In genomic region chr14:102594514-102595175, GRCh38 we compare ENCODE assay signal across 7 cellular contexts. TPM values are rescaled to one million over a fixed set of nuclear protein-coding genes. Genes with fewer than 3 reads are reported as not detected.
DNase-seq lines count a peak whose midpoint lies in the region; ATAC-seq and TF ChIP-seq lines count a peak whose summit lies in the region.

No MANE protein-coding gene starts in this region.

- H3K4me3 ChIP-seq in Karpas-422 (ENCODE audit: low read length) (peak overlapping the region; percentile 82), Panc1 (ENCODE audit: low read depth in 2 of 2, low read length in 2 of 2) (peak overlapping the region; percentile 70 to 76; a peak in 3 of 4 replicates), fibroblast of the aortic adventitia (ENCODE audit: low read depth, low read length) (peak overlapping the region; percentile 88), tibial artery (peak overlapping the region in 1 of 2 donors; percentile 88)

- H3K9me3 ChIP-seq in Karpas-422 (ENCODE audit: low read length) (no peaks in the 10 kb centered on the region), Panc1 (ENCODE audit: control insufficient read depth, insufficient read depth, low read depth, low read length) (no peaks in the 10 kb centered on the region), tibial artery (no peaks in the 10 kb centered on the region)

- no peak overlapping the region for H2AFZ ChIP-seq in Karpas-422 (ENCODE audit: low read length)

- H3K4me2 ChIP-seq in Karpas-422 (ENCODE audit: low read depth, low read length, poor library complexity, severe bottlenecking), result peak overlapping the region; percentile 71

- peak overlapping the region; percentile 94 for H3K4me3 Mint-ChIP-seq in nephron progenitor cell

- H3K4me1 ChIP-seq in Karpas-422 (ENCODE audit: low read length) (peaks cover 26% of the 10 kb centered on the region), Panc1 (ENCODE audit: control insufficient read depth, insufficient read depth, low read length) (peaks cover 12% of the 10 kb centered on the region), tibial artery (peaks cover 0 to 35% (median 21%) of the 10 kb centered on the region in 4 donors)

- H3K27me3 ChIP-seq in Karpas-422 (ENCODE audit: low read length) (no peaks in the 10 kb centered on the region), Panc1 (ENCODE audit: control insufficient read depth, insufficient read depth, low read length) (no peaks in the 10 kb centered on the region), tibial artery (no peaks in the 10 kb centered on the region)

- POLR2A ChIA-PET in Panc1 (lab: Charles Lee), result interaction anchor here (0.6 to 0.7 kb wide), 2 partner anchors 79 to 148 kb away, joined by 5 to 18 read pairs; no protein-coding TSS in a partner anchor

- peak; percentile 71 for TF ChIP-seq CTCF in GM13976 (IDR thresholded peaks at IDR 0.05; ENCODE audit: borderline replicate concordance, control extremely low read depth, extremely low read depth, insufficient read depth, missing control alignments)
- peak; percentile 76; the same call in 1 of the 2 replicates for TF ChIP-seq CTCF in Panc1 (IDR thresholded peaks at IDR 0.05)
- peak; percentile 96 for TF ChIP-seq CTCF in fibroblast of the aortic adventitia (IDR thresholded peaks at IDR 0.05; ENCODE audit: insufficient read depth, low read length)
- peak; percentile 88 for TF ChIP-seq CTCF in nephron progenitor cell (IDR thresholded peaks at IDR 0.05)
- TF ChIP-seq CTCF in tibial artery (IDR thresholded peaks at IDR 0.05), result peak; percentile 67 to 83

- peak; percentile 47; the same call in 1 of the 2 replicates for ATAC-seq in Panc1

- DNase-seq in GM13976 (ENCODE audit: low spot score) (peak; percentile 86), Karpas-422 (peak; percentile 96), Panc1 (ENCODE audit: low read depth, low spot score) (peak; percentile 54), activated T-helper 1 cell treated with Interleukin-2 at 50 U/mL for 16 hours (ENCODE audit: low read depth) (peak; percentile 20), fibroblast of the aortic adventitia (ENCODE audit: low read depth) (peak; percentile 70), nephron progenitor cell (peak; percentile 68), tibial artery (peak in 1 of 2 donors; percentile 74)

- peak overlapping the region; percentile 12 for H3K27ac Mint-ChIP-seq in nephron progenitor cell

- H3K9ac ChIP-seq in Karpas-422 (ENCODE audit: low read length), result peak overlapping the region; percentile 82

- in situ Hi-C loops in GM13976 (cut with MboI; ENCODE audit: low sequenced_read_pairs, unreplicated experiment), result no loop called here
- in situ Hi-C loops in Panc1 (cut with HindIII; ENCODE audit: low pct_unique_long_range_greater_than_20kb, low sequenced_read_pairs), result no loop called here

- H3K36me3 Mint-ChIP-seq in nephron progenitor cell (ENCODE audit: low read depth), result peaks cover 25% of the 10 kb centered on the region

- intact Hi-C loops in Panc1 (cut with micrococcal nuclease; ENCODE audit: unreplicated experiment), result loop anchor here (10.0 kb wide), 1 partner anchor 70 kb away; no protein-coding TSS in a partner anchor
- intact Hi-C loops in tibial artery (cut with DNase I; ENCODE audit: low total_unique reads), result loop anchor here (5.0 to 10.0 kb wide), 2 partner anchors 72 to 740 kb away; partner anchors contain the start of gene EIF5

- H4K20me1 ChIP-seq in Karpas-422 (ENCODE audit: insufficient read depth, low read depth, low read length), result peaks cover 17% of the 10 kb centered on the region; the same call in 1 of the 2 replicates

- H3K36me3 ChIP-seq in Karpas-422 (ENCODE audit: insufficient read depth, low read length), result peaks cover 14% of the 10 kb centered on the region
- peaks cover 3% of the 10 kb centered on the region; the same call in 1 of the 2 replicates for H3K36me3 ChIP-seq in Panc1 (ENCODE audit: control insufficient read depth, insufficient read depth, low read length)
- no peaks in the 10 kb centered on the region for H3K36me3 ChIP-seq in tibial artery

- no TSS peak for BruUV-seq in Panc1 (replicated peaks; lab: Mats Ljungman, UMichigan)

- H3K79me2 ChIP-seq in Karpas-422 (ENCODE audit: low read length), result peaks cover 68% of the 10 kb centered on the region

- H3K4me1 Mint-ChIP-seq in nephron progenitor cell, result peaks cover 41% of the 10 kb centered on the region

- H3K27ac ChIP-seq in Karpas-422 (ENCODE audit: low read length) (peak overlapping the region; percentile 65), Panc1 (ENCODE audit: low read length) (peak overlapping the region; percentile 32), tibial artery (peak overlapping the region in 1 of 2 donors; percentile 93)

- H3K9me2 ChIP-seq in Karpas-422 (replicated peaks; ENCODE audit: insufficient read depth, low read length), result no peaks in the 10 kb centered on the region

- no peaks in the 10 kb centered on the region for H3K27me3 Mint-ChIP-seq in nephron progenitor cell (ENCODE audit: low read depth, poor library complexity)

- CTCF ChIA-PET in Panc1 (lab: Charles Lee), result interaction anchor here (0.6 to 1.7 kb wide), 7 partner anchors 30 to 94 kb away, joined by 3 to 7 read pairs (median 3); no protein-coding TSS in a partner anchor

- H3K9me3 Mint-ChIP-seq in nephron progenitor cell, result no peaks in the 10 kb centered on the region

RNA-seq across cellular contexts. Expression of gene RCOR1, which starts 2.2 kb away (rescaled TPM):
- 23.3 and 46.9 TPM in 2 replicates for total RNA-seq in Karpas-422 (2014; rRNA removed; shearing (Covaris generic); ENCODE audit: low replicate concordance)
- 27.1 TPM for total RNA-seq in Panc1 (2021; ENCODE audit: unreplicated experiment)
- 12.8 TPM for polyA plus RNA-seq in Panc1 (2012; ENCODE audit: insufficient read length)
- 12.5 and 14.4 TPM in 2 replicates for total RNA-seq in fibroblast of the aortic adventitia (ENCODE audit: low replicate concordance)
